Comparison of ENCODE assay signal across 17 cellular contexts in genomic region chr4:126687655-126688358, GRCh38.
"Had no signal": no experiment of that assay in that cellular context is flagged by ENCODE, and none has a peak within 500 bp of the region (broad histone marks: within the 10 kb centered on the region; RNA-seq: fewer than 3 reads in every experiment).

No MANE protein-coding gene starts in this region.

- H3K36me3 ChIP-seq: breast epithelium, gastroesophageal sphincter, pancreas, thoracic aorta, upper lobe of right lung had no signal

- H3K27me3 ChIP-seq: breast epithelium, gastroesophageal sphincter, pancreas, upper lobe of right lung had no signal

- DNase-seq: activated CD4-positive, alpha-beta T cell treated with anti-CD3 and anti-CD28 coated beads, Interleukin-2, amount 10 ng/mL, durations not matched to agents 7 days and 5 days; activated naive CD4-positive, alpha-beta T cell; activated naive CD8-positive, alpha-beta T cell treated with anti-CD3 and anti-CD28 coated beads, Interleukin-2, amount 10 ng/mL, durations not matched to agents 7 days and 5 days; activated T-cell treated with anti-CD3 and anti-CD28 coated beads for 4 hours; anterior cingulate cortex; left cardiac atrium; midbrain; pancreas; stimulated activated CD4-positive, alpha-beta T cell treated with anti-CD3 and anti-CD28 coated beads, Interleukin-12 subunit alpha, Interleukin-12 subunit beta, amount 100 ng/mL, for 4 hours; stimulated activated CD4-positive, alpha-beta T cell treated with anti-CD3 and anti-CD28 coated beads, Interleukin-2, amount 100 ng/mL, for 24 hours; upper lobe of right lung had no signal

- H3K4me1 ChIP-seq: breast epithelium, gastroesophageal sphincter, pancreas, upper lobe of right lung had no signal

- H3K4me3 ChIP-seq: breast epithelium, gastroesophageal sphincter, lung, pancreas, thoracic aorta, upper lobe of right lung had no signal

- H3K36me3 Mint-ChIP-seq: activated naive CD8-positive, alpha-beta T cell treated with anti-CD3 and anti-CD28 coated beads, Interleukin-2, amount 10 ng/mL, durations not matched to agents 7 days and 5 days; stimulated activated effector memory CD8-positive, alpha-beta T cell treated with anti-CD3 and anti-CD28 coated beads, Interleukin-12 subunit alpha, Interleukin-12 subunit beta, amount 100 ng/mL, for 72 hours had no signal

- H3K9me3 ChIP-seq: breast epithelium, gastroesophageal sphincter, pancreas, thoracic aorta, upper lobe of right lung had no signal

- H3K4me1 Mint-ChIP-seq: activated CD4-positive, alpha-beta T cell treated with anti-CD3 and anti-CD28 coated beads, Interleukin-2, amount 10 ng/mL, durations not matched to agents 7 days and 5 days; activated naive CD8-positive, alpha-beta T cell treated with anti-CD3 and anti-CD28 coated beads, Interleukin-2, amount 10 ng/mL, durations not matched to agents 7 days and 5 days; stimulated activated effector memory CD8-positive, alpha-beta T cell treated with anti-CD3 and anti-CD28 coated beads, Interleukin-12 subunit alpha, Interleukin-12 subunit beta, amount 100 ng/mL, for 72 hours had no signal

- H3K4me3 Mint-ChIP-seq: activated CD4-positive, alpha-beta T cell treated with anti-CD3 and anti-CD28 coated beads, Interleukin-2, amount 10 ng/mL, durations not matched to agents 7 days and 5 days; activated naive CD8-positive, alpha-beta T cell treated with anti-CD3 and anti-CD28 coated beads, Interleukin-2, amount 10 ng/mL, durations not matched to agents 7 days and 5 days; stimulated activated effector memory CD8-positive, alpha-beta T cell treated with anti-CD3 and anti-CD28 coated beads, Interleukin-12 subunit alpha, Interleukin-12 subunit beta, amount 100 ng/mL, for 72 hours had no signal

- H3K27ac Mint-ChIP-seq: activated CD4-positive, alpha-beta T cell treated with anti-CD3 and anti-CD28 coated beads, Interleukin-2, amount 10 ng/mL, durations not matched to agents 7 days and 5 days; activated naive CD8-positive, alpha-beta T cell treated with anti-CD3 and anti-CD28 coated beads, Interleukin-2, amount 10 ng/mL, durations not matched to agents 7 days and 5 days; stimulated activated effector memory CD8-positive, alpha-beta T cell treated with anti-CD3 and anti-CD28 coated beads, Interleukin-12 subunit alpha, Interleukin-12 subunit beta, amount 100 ng/mL, for 72 hours had no signal

- ATAC-seq: gastroesophageal sphincter; pancreas; stimulated activated effector memory CD8-positive, alpha-beta T cell treated with anti-CD3 and anti-CD28 coated beads, Interleukin-12 subunit alpha, Interleukin-12 subunit beta, amount 100 ng/mL, for 72 hours; upper lobe of right lung had no signal

- H3K27me3 Mint-ChIP-seq: activated CD4-positive, alpha-beta T cell treated with anti-CD3 and anti-CD28 coated beads, Interleukin-2, amount 10 ng/mL, durations not matched to agents 7 days and 5 days; activated naive CD8-positive, alpha-beta T cell treated with anti-CD3 and anti-CD28 coated beads, Interleukin-2, amount 10 ng/mL, durations not matched to agents 7 days and 5 days had no signal

- H3K27ac ChIP-seq: breast epithelium, epithelial cell of prostate, gastroesophageal sphincter, pancreas, thoracic aorta, upper lobe of right lung had no signal

- H3K9me3 Mint-ChIP-seq: activated CD4-positive, alpha-beta T cell treated with anti-CD3 and anti-CD28 coated beads, Interleukin-2, amount 10 ng/mL, durations not matched to agents 7 days and 5 days; activated naive CD8-positive, alpha-beta T cell treated with anti-CD3 and anti-CD28 coated beads, Interleukin-2, amount 10 ng/mL, durations not matched to agents 7 days and 5 days had no signal
